8 cellular contexts compared by ENCODE assay signal in genomic region chr20:28602001-28602400, GRCh38.
DNase-seq lines count a peak whose midpoint lies in the region; ATAC-seq, FAIRE-seq and TF ChIP-seq lines count a peak whose summit lies in the region.
"Not testable (repeated sequence)": the region's sequence is repeated elsewhere in the genome, so short reads cannot be mapped to it uniquely, and the experiment has no call there.

No MANE protein-coding gene starts in this region.

- ATAC-seq in IMR-90 (ENCODE audit: low read depth); activated CD4-positive, alpha-beta T cell treated with anti-CD3 and anti-CD28 coated beads for 36 hours; GM12878: not testable (repeated sequence)

- TF ChIP-seq CTCF in BJ (IDR thresholded peaks at IDR 0.05; ENCODE audit: insufficient read depth, low read depth, low read length); IMR-90 (conservative IDR thresholded peaks at IDR 0.05; ENCODE audit: low read depth, low read length); GM12878 (IDR thresholded peaks at IDR 0.05 in 2 of 3, conservative IDR thresholded peaks at IDR 0.05 in 1 of 3; ENCODE audit: control insufficient read depth in 2 of 3, extremely low read depth in 1 of 3, insufficient read depth in 1 of 3, low read depth in 3 of 3, low read length in 3 of 3); esophagus squamous epithelium (IDR thresholded peaks at IDR 0.05); ovary (IDR thresholded peaks at IDR 0.05); testis (IDR thresholded peaks at IDR 0.05): not testable (repeated sequence)

- CTCF ChIA-PET in BJ (lab: Yijun Ruan, JAX) = interaction anchor here (0.6 to 0.8 kb wide), 2 partner anchors 8 to 10 kb away, joined by 3 read pairs; no protein-coding TSS in a partner anchor
- CTCF ChIA-PET in IMR-90 (lab: Yijun Ruan, JAX); activated CD4-positive, alpha-beta T cell treated with anti-CD3 and anti-CD28 coated beads for 36 hours (lab: Charles Lee); GM12878 (lab: Yijun Ruan, JAX): not testable (repeated sequence)

- intact Hi-C loops in IMR-90 (cut with micrococcal nuclease); GM12878 (cut with micrococcal nuclease; ENCODE audit: unreplicated experiment); esophagus squamous epithelium (cut with DNase I); ovary (cut with DNase I); testis (cut with DNase I; ENCODE audit: low total_unique reads): not testable (repeated sequence)
- intact Hi-C loops in activated CD4-positive, alpha-beta T cell treated with anti-CD3 and anti-CD28 coated beads for 36 hours (cut with DNase I, micrococcal nuclease) = loop anchor here in 1 of 2 experiments (2.0 kb wide), 1 partner anchor 1775 kb away; no protein-coding TSS in a partner anchor

- not testable (repeated sequence) for H2BK20ac ChIP-seq in IMR-90 (ENCODE audit: low read depth, low read length)

- H2BK120ac ChIP-seq in IMR-90 (ENCODE audit: low read depth, low read length) = peak overlapping the region; percentile 34; the same call in 1 of the 2 replicates

- H3K4me3 ChIP-seq in BJ (ENCODE audit: low read depth, low read length) = peak overlapping the region; percentile 79
- H3K4me3 ChIP-seq in IMR-90 (ENCODE audit: insufficient read depth, low read depth, low read length) = peak overlapping the region; percentile 91
- peak overlapping the region; percentile 53 for H3K4me3 ChIP-seq in GM12878
- H3K4me3 ChIP-seq in esophagus squamous epithelium = peak overlapping the region; percentile 49 to 70 (median 61)
- peak overlapping the region; percentile 49 for H3K4me3 ChIP-seq in ovary
- peak overlapping the region; percentile 63 to 80 for H3K4me3 ChIP-seq in testis

- H3K9me1 ChIP-seq in IMR-90 (ENCODE audit: insufficient read depth, low read length) = not testable (repeated sequence)

- DNase-seq in BJ (ENCODE audit: low read depth); IMR-90; activated CD4-positive, alpha-beta T cell treated with anti-CD3 and anti-CD28 coated beads for 36 hours; GM12878 (ENCODE audit: low read depth, low spot score); esophagus squamous epithelium (lab: John Stamatoyannopoulos, UW); ovary; testis: not testable (repeated sequence)
- DNase-seq in kidney tubule cell (ENCODE audit: low spot score) = peak; percentile 49

- peaks cover 13% of the 10 kb centered on the region for H3K36me3 Mint-ChIP-seq in activated CD4-positive, alpha-beta T cell treated with anti-CD3 and anti-CD28 coated beads for 36 hours (ENCODE audit: low read depth)

- H3K27ac ChIP-seq in IMR-90 (ENCODE audit: insufficient read depth, low read length) (peak overlapping the region; percentile 75), esophagus squamous epithelium (peak overlapping the region; percentile 65 to 88 (median 72)), ovary (peak overlapping the region in 1 of 2 donors; percentile 43), testis (peak overlapping the region in 1 of 2 donors; percentile 83)
- not testable (repeated sequence) for H3K27ac ChIP-seq in GM12878 (ENCODE audit: control insufficient read depth, insufficient read depth)

- POLR2A ChIA-PET in BJ (lab: Charles Lee); IMR-90 (lab: Charles Lee; ENCODE audit: unreplicated experiment); activated CD4-positive, alpha-beta T cell treated with anti-CD3 and anti-CD28 coated beads for 36 hours (lab: Charles Lee); GM12878 (lab: Charles Lee): not testable (repeated sequence)

- H2BK5ac ChIP-seq in IMR-90 (ENCODE audit: low read depth, low read length, poor library complexity, severe bottlenecking) = peak overlapping the region; percentile 77

- not testable (repeated sequence) for H4K5ac ChIP-seq in IMR-90 (ENCODE audit: low read depth, low read length)

- H3K9me3 ChIP-seq in IMR-90 (ENCODE audit: control insufficient read depth, insufficient read depth, low read length); GM12878 (replicated peaks; ENCODE audit: control insufficient read depth, insufficient read depth, low read length); esophagus squamous epithelium; ovary; testis: not testable (repeated sequence)

- H3K27me3 Mint-ChIP-seq in activated CD4-positive, alpha-beta T cell treated with anti-CD3 and anti-CD28 coated beads for 36 hours = not testable (repeated sequence)

- H3K27ac Mint-ChIP-seq in activated CD4-positive, alpha-beta T cell treated with anti-CD3 and anti-CD28 coated beads for 36 hours = peak overlapping the region; percentile 83

- not testable (repeated sequence) for FAIRE-seq in GM12878 (lab: Jason Lieb, UNC)

- peaks cover 33% of the 10 kb centered on the region for H3K4me1 Mint-ChIP-seq in activated CD4-positive, alpha-beta T cell treated with anti-CD3 and anti-CD28 coated beads for 36 hours

- H2BK15ac ChIP-seq in IMR-90 (ENCODE audit: low read depth, low read length) = not testable (repeated sequence)

- WGBS in IMR-90 (ENCODE audit: extremely low coverage in 2 of 2, insufficient read length in 1 of 2), 2 experiments = no CpG with 5 or more reads among the region's 7 CpGs
- WGBS in GM12878 (ENCODE audit: insufficient coverage, insufficient replicate concordance, low lambda C conversion rate, missing lambda C conversion rate) = 6% methylated on average over 4 of the region's 7 CpGs
- 0 to 14% methylated on average over 4 to 7 of the region's 7 CpGs for WGBS in esophagus squamous epithelium, 2 donors
- WGBS in ovary, 3 donors = 9 to 20% (median 20%) methylated on average over 7 of the region's 7 CpGs
- WGBS in testis, 2 donors = 0 to 1% methylated on average over 7 of the region's 7 CpGs

- not testable (repeated sequence) for H2AK5ac ChIP-seq in IMR-90 (ENCODE audit: low read depth, low read length)

- peak overlapping the region; percentile 85 for H3K9ac ChIP-seq in IMR-90 (ENCODE audit: low read depth, low read length)
- H3K9ac ChIP-seq in GM12878 (ENCODE audit: control insufficient read depth, insufficient read depth, low read length) = peak overlapping the region; percentile 56; the same call in 1 of the 2 replicates

- not testable (repeated sequence) for TF ChIP-seq EP300 in GM12878 (IDR thresholded peaks at IDR 0.05; ENCODE audit: borderline replicate concordance in 1 of 2, control insufficient read depth in 1 of 2, low read depth in 2 of 2, low read length in 2 of 2); ovary (IDR thresholded peaks at IDR 0.05)

- in situ Hi-C loops in IMR-90 (cut with MboI; ENCODE audit: low sequenced_read_pairs) = not testable (repeated sequence)
- in situ Hi-C loops in GM12878 (cut with MboI) = loop anchor here (25.0 kb wide), 1 partner anchor 1910 kb away; no protein-coding TSS in a partner anchor

- peaks cover 10% of the 10 kb centered on the region for H3K9me3 Mint-ChIP-seq in activated CD4-positive, alpha-beta T cell treated with anti-CD3 and anti-CD28 coated beads for 36 hours (ENCODE audit: low read depth)

- H3K4me1 ChIP-seq in IMR-90 (ENCODE audit: control insufficient read depth, insufficient read depth, low read length); GM12878 (ENCODE audit: control insufficient read depth, insufficient read depth, low read length); ovary (ENCODE audit: insufficient read depth); testis: not testable (repeated sequence)
- H3K4me1 ChIP-seq in esophagus squamous epithelium = peaks cover 0 to 18% (median 0%) of the 10 kb centered on the region in 3 donors

- H3K18ac ChIP-seq in IMR-90 (ENCODE audit: low read depth, low read length) = not testable (repeated sequence)

- not testable (repeated sequence) for H3K14ac ChIP-seq in IMR-90 (replicated peaks; ENCODE audit: low read depth, low read length)

- TF ChIP-seq POLR2A in IMR-90 (IDR thresholded peaks at IDR 0.05; ENCODE audit: low read depth, low read length); GM12878 (IDR thresholded peaks at IDR 0.05; ENCODE audit: low read depth, low read length); esophagus squamous epithelium (IDR thresholded peaks at IDR 0.05); ovary (IDR thresholded peaks at IDR 0.05); testis (IDR thresholded peaks at IDR 0.05): not testable (repeated sequence)

- TF ChIP-seq RAD21 in IMR-90 (IDR thresholded peaks at IDR 0.05; ENCODE audit: low read length); GM12878 (IDR thresholded peaks at IDR 0.05; ENCODE audit: insufficient read depth, low read depth, low read length): not testable (repeated sequence)

- peak overlapping the region; percentile 61; the same call in 1 of the 2 replicates for H3K4me2 ChIP-seq in IMR-90 (ENCODE audit: low read depth, low read length)
- H3K4me2 ChIP-seq in GM12878 (ENCODE audit: control insufficient read depth, insufficient read depth) = not testable (repeated sequence)

- H2AK9ac ChIP-seq in IMR-90 (replicated peaks; ENCODE audit: low read depth, low read length, poor library complexity) = not testable (repeated sequence)

- H4K91ac ChIP-seq in IMR-90 (ENCODE audit: insufficient read depth, low read depth, low read length) = not testable (repeated sequence)

- H3K27me3 ChIP-seq in BJ (ENCODE audit: control insufficient read depth, insufficient read depth, low read length); IMR-90 (ENCODE audit: control insufficient read depth, insufficient read depth, low read length); GM12878 (replicated peaks in 1 of 2; ENCODE audit: control insufficient read depth in 2 of 2, insufficient read depth in 2 of 2, low read length in 1 of 2); esophagus squamous epithelium; ovary; testis: not testable (repeated sequence)

- peak overlapping the region; percentile 50; the same call in 1 of the 2 replicates for H3K56ac ChIP-seq in IMR-90 (ENCODE audit: extremely low read depth, insufficient read depth, low read length)

- SMC1A ChIA-PET in GM12878 (lab: Charles Lee; ENCODE audit: uncharacterized antibody, unreplicated experiment) = not testable (repeated sequence)

- H3K79me2 ChIP-seq in GM12878 (ENCODE audit: control insufficient read depth, insufficient read depth, low read length) = not testable (repeated sequence)

- H3K4ac ChIP-seq in IMR-90 (ENCODE audit: low read depth, low read length) = not testable (repeated sequence)

- H3K36me3 ChIP-seq in BJ (ENCODE audit: control insufficient read depth, insufficient read depth, low read length); IMR-90 (ENCODE audit: control insufficient read depth, insufficient read depth, low read length); GM12878 (ENCODE audit: control insufficient read depth in 2 of 2, insufficient read depth in 2 of 2, low read length in 1 of 2); esophagus squamous epithelium; ovary; testis (ENCODE audit: low read depth, missing control alignments): not testable (repeated sequence)

- H3K4me3 Mint-ChIP-seq in activated CD4-positive, alpha-beta T cell treated with anti-CD3 and anti-CD28 coated beads for 36 hours = peak overlapping the region; percentile 86

- H2AFZ ChIP-seq in IMR-90 (replicated peaks; ENCODE audit: low read length, poor library complexity) = peak overlapping the region; percentile 94
- H2AFZ ChIP-seq in GM12878 (ENCODE audit: control insufficient read depth, low read depth, low read length) = not testable (repeated sequence)

- dilution Hi-C loops in IMR-90 (cut with HindIII; ENCODE audit: low sequenced_read_pairs, unreplicated experiment) = not testable (repeated sequence)

- H4K8ac ChIP-seq in IMR-90 (ENCODE audit: low read depth in 2 of 2, low read length in 2 of 2) = peak overlapping the region in 1 of 2 experiments; percentile 76; a peak in 1 of 4 replicates

- not testable (repeated sequence) for H3K79me1 ChIP-seq in IMR-90 (ENCODE audit: low read depth in 1 of 2, low read length in 2 of 2)

- BruUV-seq in IMR-90 (replicated peaks; lab: Mats Ljungman, UMichigan) (TSS peak; percentile 55), GM12878 (replicated peaks; lab: Mats Ljungman, UMichigan) (TSS peak; percentile 71)

- RAD21 ChIA-PET in GM12878 (lab: Charles Lee; ENCODE audit: unreplicated experiment) = not testable (repeated sequence)

- not testable (repeated sequence) for H3K23ac ChIP-seq in IMR-90 (ENCODE audit: low read depth, low read length)

- H4K20me1 ChIP-seq in IMR-90 (ENCODE audit: insufficient read depth, low read length); GM12878 (ENCODE audit: control insufficient read depth, insufficient read depth): not testable (repeated sequence)
